In genomic region chr17:44565866-44566443, GRCh38 we compare ENCODE assay signal across 9 cellular contexts. TPM values are rescaled to one million over a fixed set of nuclear protein-coding genes. Genes with fewer than 3 reads are reported as not detected.
DNase-seq lines count a peak whose midpoint lies in the region; ATAC-seq, FAIRE-seq and TF ChIP-seq lines count a peak whose summit lies in the region.
"Had no signal": no experiment of that assay in that cellular context is flagged by ENCODE, and none has a peak within 500 bp of the region (broad histone marks: within the 10 kb centered on the region; RNA-seq: fewer than 3 reads in every experiment).

No MANE protein-coding gene starts in this region.

- peak; percentile 96 for FAIRE-seq in G401.6 (lab: Jason Lieb, UNC)

- H4K8ac ChIP-seq in neuronal stem cell (ENCODE audit: low read depth, low read length), result no peak overlapping the region

- H3K9ac ChIP-seq in Karpas-422 (ENCODE audit: low read length), result no peak overlapping the region
- H3K9ac ChIP-seq in neuronal stem cell (ENCODE audit: low read depth, low read length, poor library complexity), result no peak overlapping the region

- H4K91ac ChIP-seq in neuronal stem cell (ENCODE audit: low read depth, low read length, poor library complexity), result peak overlapping the region; percentile 56

- H2BK5ac ChIP-seq in neuronal stem cell (ENCODE audit: low read length), result no peak overlapping the region

- H3K4me2 ChIP-seq in Karpas-422 (ENCODE audit: low read depth, low read length, poor library complexity, severe bottlenecking), result no peak overlapping the region
- H3K4me2 ChIP-seq in neuronal stem cell (ENCODE audit: insufficient read depth, low read length, poor library complexity, severe bottlenecking), result no peak overlapping the region

- no peak overlapping the region for H3K18ac ChIP-seq in neuronal stem cell (ENCODE audit: low read length)

- no peaks in the 10 kb centered on the region for H3K79me2 ChIP-seq in Karpas-422 (ENCODE audit: low read length)

- no peaks in the 10 kb centered on the region for H3K4me1 ChIP-seq in Karpas-422 (ENCODE audit: low read length)
- H3K4me1 ChIP-seq in neuronal stem cell (ENCODE audit: control insufficient read depth in 2 of 2, insufficient read depth in 1 of 2, low read depth in 1 of 2, low read length in 2 of 2), result peaks cover 7 to 11% of the 10 kb centered on the region in 2 donors

- no peaks in the 10 kb centered on the region for H4K20me1 ChIP-seq in Karpas-422 (ENCODE audit: insufficient read depth, low read depth, low read length)

- H3K27me3 ChIP-seq in Karpas-422 (ENCODE audit: low read length) (no peaks in the 10 kb centered on the region), neuronal stem cell (ENCODE audit: control insufficient read depth in 3 of 3, insufficient read depth in 3 of 3, low read depth in 1 of 3, low read length in 3 of 3) (no peaks in the 10 kb centered on the region)

- no peaks in the 10 kb centered on the region for H3K36me3 ChIP-seq in Karpas-422 (ENCODE audit: insufficient read depth, low read length)
- peaks cover 3 to 20% of the 10 kb centered on the region in 2 donors for H3K36me3 ChIP-seq in neuronal stem cell (replicated peaks in 1 of 2; ENCODE audit: control insufficient read depth in 2 of 2, insufficient read depth in 2 of 2, low read length in 2 of 2)

- H3K27ac ChIP-seq in Karpas-422 (ENCODE audit: low read length) (no peak overlapping the region), neuronal stem cell (replicated peaks; ENCODE audit: low read length) (no peak overlapping the region)

- H3K14ac ChIP-seq in neuronal stem cell (ENCODE audit: low read length), result no peak overlapping the region

- no peak for ATAC-seq in HG03095 (IDR thresholded peaks at IDR 0.05; ENCODE audit: unreplicated experiment)

- H2AK5ac ChIP-seq in neuronal stem cell (ENCODE audit: low read depth, low read length), result no peak overlapping the region

- no CpG with 5 or more reads among the region's 14 CpGs for WGBS in neuronal stem cell (ENCODE audit: extremely low coverage in 2 of 2, insufficient read length in 2 of 2, insufficient replicate concordance in 1 of 2), 2 donors

- no peaks in the 10 kb centered on the region for H3K9me2 ChIP-seq in Karpas-422 (replicated peaks; ENCODE audit: insufficient read depth, low read length)

- H2AFZ ChIP-seq in Karpas-422 (ENCODE audit: low read length) (no peak overlapping the region), neuronal stem cell (ENCODE audit: low read length) (no peak overlapping the region)

- H3K4me3 ChIP-seq in Karpas-422 (ENCODE audit: low read length) (no peak overlapping the region), cardiac fibroblast (replicated peaks in 1 of 2; ENCODE audit: low read depth in 2 of 2, low read length in 2 of 2) (no peak overlapping the region), neuronal stem cell (ENCODE audit: low read length in 2 of 2) (no peak overlapping the region)

- no peak overlapping the region for H3K4ac ChIP-seq in neuronal stem cell (ENCODE audit: low read length)

- H2BK120ac ChIP-seq in neuronal stem cell (ENCODE audit: low read depth, low read length), result no peak overlapping the region

- no peak overlapping the region for H3K23ac ChIP-seq in neuronal stem cell (ENCODE audit: low read depth, low read length, poor library complexity)

- no peak overlapping the region for H2BK12ac ChIP-seq in neuronal stem cell (ENCODE audit: low read length)

- H3K79me1 ChIP-seq in neuronal stem cell (ENCODE audit: low read depth, low read length), result peaks cover 9% of the 10 kb centered on the region

- H2BK15ac ChIP-seq in neuronal stem cell (ENCODE audit: low read length), result no peak overlapping the region

- TF ChIP-seq CTCF in cardiac fibroblast (IDR thresholded peaks at IDR 0.05; ENCODE audit: low read depth, low read length), result peak; percentile 61

- DNase-seq in Karpas-422 (peak; percentile 60), cardiac fibroblast (ENCODE audit: low read depth in 2 of 2) (peak in 1 of 2 donors; percentile 46), neuronal stem cell (ENCODE audit: low spot score) (no peak), T-helper 9 cell (no peak), NCI-H1417 (lab: John Stamatoyannopoulos, UW) (no peak)
- DNase-seq: NCI-H1417 treated with DMSO at 0.1 percent for 48 hours; stimulated activated naive CD4-positive, alpha-beta T cell had no signal

- H3K9me3 ChIP-seq in Karpas-422 (ENCODE audit: low read length), result peaks cover 12% of the 10 kb centered on the region
- peaks cover 3 to 7% of the 10 kb centered on the region in 2 donors for H3K9me3 ChIP-seq in neuronal stem cell (replicated peaks in 1 of 2; ENCODE audit: control insufficient read depth in 2 of 2, insufficient read depth in 1 of 2, low read depth in 1 of 2, low read length in 2 of 2)

RNA-seq across cellular contexts. Expression of gene FZD2, which starts 8.7 kb away (rescaled TPM):
- total RNA-seq in Karpas-422 (2014; rRNA removed; shearing (Covaris generic); ENCODE audit: low replicate concordance), result 0.56 and 2.4 TPM in 2 replicates
- 181 TPM for polyA plus RNA-seq in neuronal stem cell (2013, experiment 1 of 2)
- polyA plus RNA-seq in neuronal stem cell (2013, experiment 2 of 2), result 177 TPM
